29 cellular contexts compared by ENCODE assay signal in genomic region chr2:5661362-5661761, GRCh38. TPM values are rescaled to one million over a fixed set of nuclear protein-coding genes. Genes with fewer than 3 reads are reported as not detected.
"Had no signal": no experiment of that assay in that cellular context is flagged by ENCODE, and none has a peak within 500 bp of the region (broad histone marks: within the 10 kb centered on the region; RNA-seq: fewer than 3 reads in every experiment).

No MANE protein-coding gene starts in this region.

- H3K36me3 Mint-ChIP-seq: mesothelial cell of epicardium; naive B cell; natural killer cell; stimulated activated effector memory CD8-positive, alpha-beta T cell treated with anti-CD3 and anti-CD28 coated beads, Interleukin-12 subunit alpha, Interleukin-12 subunit beta, amount 100 ng/mL, for 72 hours had no signal

- H2AFZ ChIP-seq: neural progenitor cell, parathyroid adenoma had no signal

- H3K4me3 ChIP-seq: left ventricle myocardium inferior, lung, neural progenitor cell, sigmoid colon, spleen, suprapubic skin, thoracic aorta, tibial artery, upper lobe of right lung had no signal

- H3K9me3 ChIP-seq: left ventricle myocardium inferior, neutrophil, sigmoid colon, spleen, suprapubic skin, thoracic aorta, tibial artery, upper lobe of right lung had no signal

- H3K27ac Mint-ChIP-seq: mesothelial cell of epicardium; naive B cell; natural killer cell; nephron progenitor cell; neural progenitor cell; stimulated activated effector memory CD8-positive, alpha-beta T cell treated with anti-CD3 and anti-CD28 coated beads, Interleukin-12 subunit alpha, Interleukin-12 subunit beta, amount 100 ng/mL, for 72 hours; stimulated activated naive CD8-positive, alpha-beta T cell treated with anti-CD3 and anti-CD28 coated beads, Interleukin-15, Interleukin-2, amounts not matched to agents 100 ng/mL and 50 ng/mL, for 24 hours had no signal

- ATAC-seq: natural killer cell; right cardiac atrium; stimulated activated effector memory CD8-positive, alpha-beta T cell treated with anti-CD3 and anti-CD28 coated beads, Interleukin-12 subunit alpha, Interleukin-12 subunit beta, amount 100 ng/mL, for 72 hours; upper lobe of right lung had no signal

- H3K79me2 ChIP-seq: parathyroid adenoma had no signal

- H3K4me1 ChIP-seq: left ventricle myocardium inferior, parathyroid adenoma, sigmoid colon, spleen, suprapubic skin, tibial artery, upper lobe of right lung had no signal

- H3K4me2 ChIP-seq: neural progenitor cell had no signal

- H3K27me3 Mint-ChIP-seq: stimulated activated naive CD8-positive, alpha-beta T cell treated with anti-CD3 and anti-CD28 coated beads, Interleukin-15, Interleukin-2, amounts not matched to agents 100 ng/mL and 50 ng/mL, for 24 hours had no signal

- DNase-seq: hypothalamus; islet precursor cell; left ventricle myocardium inferior; mesendoderm; naive B cell; natural killer cell; nephron progenitor cell; occipital lobe; right cardiac atrium; sigmoid colon; small intestine; spleen; stimulated activated CD4-positive, alpha-beta T cell treated with anti-CD3 and anti-CD28 coated beads, Interleukin-4, amount 100 ng/mL, for 24 hours; stimulated activated naive CD4-positive, alpha-beta T cell; tibial artery; trophoblast cell; upper lobe of right lung had no signal

- H3K4me3 Mint-ChIP-seq: mesothelial cell of epicardium; naive B cell; natural killer cell; nephron progenitor cell; neural progenitor cell; stimulated activated effector memory CD8-positive, alpha-beta T cell treated with anti-CD3 and anti-CD28 coated beads, Interleukin-12 subunit alpha, Interleukin-12 subunit beta, amount 100 ng/mL, for 72 hours; stimulated activated naive CD8-positive, alpha-beta T cell treated with anti-CD3 and anti-CD28 coated beads, Interleukin-15, Interleukin-2, amounts not matched to agents 100 ng/mL and 50 ng/mL, for 24 hours had no signal

- H3K36me3 ChIP-seq: left ventricle myocardium inferior, neural progenitor cell, neutrophil, sigmoid colon, spleen, suprapubic skin, thoracic aorta, tibial artery, upper lobe of right lung had no signal

- H3K9ac ChIP-seq: neural progenitor cell, parathyroid adenoma had no signal

- H3K4me1 Mint-ChIP-seq: natural killer cell; stimulated activated effector memory CD8-positive, alpha-beta T cell treated with anti-CD3 and anti-CD28 coated beads, Interleukin-12 subunit alpha, Interleukin-12 subunit beta, amount 100 ng/mL, for 72 hours had no signal

- H3K27ac ChIP-seq: left ventricle myocardium inferior, neural progenitor cell, neutrophil, parathyroid adenoma, sigmoid colon, spleen, suprapubic skin, thoracic aorta, tibial artery, upper lobe of right lung had no signal

- H3K27me3 ChIP-seq: neural progenitor cell, neutrophil, sigmoid colon, spleen, suprapubic skin, tibial artery, upper lobe of right lung had no signal

RNA-seq across cellular contexts. Expression of gene SOX11, which starts 30.8 kb away (rescaled TPM):
- total RNA-seq: natural killer cell, posterior vena cava, pulmonary artery endothelial cell, subcutaneous adipose tissue, thoracic aorta had no signal
